In genomic region chr20:62405108-62405980, GRCh38 we compare ENCODE assay signal across 1 cellular context.
TF ChIP-seq lines count a peak whose summit lies in the region.

No MANE protein-coding gene starts in this region.

TF ChIP-seq in K562, 482 proteins besides CTCF, POLR2A, EP300 and RAD21 (continued from another document and continues in another):
- TF ChIP-seq ZHX1 (conservative IDR thresholded peaks at IDR 0.05; ENCODE audit: low read length): no peak
- TF ChIP-seq ZKSCAN1 (IDR thresholded peaks at IDR 0.05; ENCODE audit: low read depth, low read length): no peak
- TF ChIP-seq NFE2 (IDR thresholded peaks at IDR 0.05; ENCODE audit: low read depth): no peak
- no peak for TF ChIP-seq ZNF584 (CRISPR knock-in tag; IDR thresholded peaks at IDR 0.05; ENCODE audit: low read depth)
- no peak for TF ChIP-seq TCF7L2 (IDR thresholded peaks at IDR 0.05; ENCODE audit: low read depth, low read length)
- no peak for TF ChIP-seq RREB1 (CRISPR knock-in tag; IDR thresholded peaks at IDR 0.05)
- no peak for TF ChIP-seq HNRNPUL1 (IDR thresholded peaks at IDR 0.05; ENCODE audit: low read length)
- no peak for TF ChIP-seq HNRNPK (IDR thresholded peaks at IDR 0.05; ENCODE audit: low read depth, low read length, poor library complexity, severe bottlenecking)
- TF ChIP-seq ZBTB1 (CRISPR knock-in tag; IDR thresholded peaks at IDR 0.05; ENCODE audit: borderline replicate concordance, low read depth): 0 out of 2 replicates have a peak, but pooled peaks have one; percentile 23
- TF ChIP-seq FOXK2 (conservative IDR thresholded peaks at IDR 0.05 in 1 of 2, IDR thresholded peaks at IDR 0.05 in 1 of 2; ENCODE audit: low read depth in 2 of 2): no peak
- no peak for TF ChIP-seq GABPB2 (CRISPR knock-in tag; conservative IDR thresholded peaks at IDR 0.05)
- TF ChIP-seq NFRKB (IDR thresholded peaks at IDR 0.05; ENCODE audit: low read depth): no peak
- no peak for TF ChIP-seq ZEB2 (IDR thresholded peaks at IDR 0.05)
- TF ChIP-seq JUND (IDR thresholded peaks at IDR 0.05; ENCODE audit: borderline replicate concordance, low read depth, low read length): peak; percentile 72
- TF ChIP-seq JUND (tag; IDR thresholded peaks at IDR 0.05; ENCODE audit: borderline replicate concordance, low read depth, low read length): no peak; the same call in 2 of the 3 replicates
- TF ChIP-seq ATF7 (IDR thresholded peaks at IDR 0.05): peak; percentile 90
- no peak for TF ChIP-seq MYBL2 (IDR thresholded peaks at IDR 0.05; ENCODE audit: low read depth)
- no peak for TF ChIP-seq MYBL2 (CRISPR knock-in tag; IDR thresholded peaks at IDR 0.05; ENCODE audit: borderline replicate concordance)
- no peak for TF ChIP-seq FOXM1 (IDR thresholded peaks at IDR 0.05; ENCODE audit: low read depth)
- no peak for TF ChIP-seq FOXM1 (CRISPR knock-in tag; IDR thresholded peaks at IDR 0.05; ENCODE audit: low read depth)
- TF ChIP-seq DEAF1 (CRISPR knock-in tag; IDR thresholded peaks at IDR 0.05): no peak
- no peak for TF ChIP-seq ETS2 (tag; IDR thresholded peaks at IDR 0.05; ENCODE audit: borderline replicate concordance, poor library complexity, severe bottlenecking)
- TF ChIP-seq ZNF518B (CRISPR knock-in tag; IDR thresholded peaks at IDR 0.05): no peak
- TF ChIP-seq ZSCAN32 (CRISPR knock-in tag; IDR thresholded peaks at IDR 0.05): no peak
- TF ChIP-seq CEBPB (tag; IDR thresholded peaks at IDR 0.05): peak; percentile 98
- TF ChIP-seq RNF219 (CRISPR knock-in tag; IDR thresholded peaks at IDR 0.05): no peak
- peak; percentile 63 for TF ChIP-seq RBFOX2 (IDR thresholded peaks at IDR 0.05; ENCODE audit: low read depth, low read length)
- peak; percentile 32; the same call in 1 of the 2 replicates for TF ChIP-seq TFAP4 (CRISPR knock-in tag; IDR thresholded peaks at IDR 0.05; ENCODE audit: borderline replicate concordance)
- TF ChIP-seq KDM5B (IDR thresholded peaks at IDR 0.05; ENCODE audit: insufficient replicate concordance, low read depth, low read length): peak; percentile 3
- TF ChIP-seq RCOR1 (IDR thresholded peaks at IDR 0.05; ENCODE audit: borderline replicate concordance in 1 of 2, low read depth in 2 of 2, low read length in 2 of 2): peak in 1 of 2 experiments; percentile 23; a peak in 1 of 4 replicates
- TF ChIP-seq ATF2 (CRISPR knock-in tag; IDR thresholded peaks at IDR 0.05): 0 out of 2 replicates have a peak, but pooled peaks have one; percentile 19
- no peak for TF ChIP-seq FOXP4 (CRISPR knock-in tag; IDR thresholded peaks at IDR 0.05; ENCODE audit: borderline replicate concordance)
- no peak for TF ChIP-seq BRD9 (IDR thresholded peaks at IDR 0.05; ENCODE audit: low read depth, partially characterized antibody)
- TF ChIP-seq STAT5A (IDR thresholded peaks at IDR 0.05; ENCODE audit: borderline replicate concordance, low read length): no peak
- TF ChIP-seq SMC3 (conservative IDR thresholded peaks at IDR 0.05; ENCODE audit: insufficient read depth, low read depth, low read length): 0 out of 2 replicates have a peak, but pooled peaks have one; percentile 21
- no peak for TF ChIP-seq MEF2A (IDR thresholded peaks at IDR 0.05; ENCODE audit: control insufficient read depth, low read depth, low read length)
- no peak for TF ChIP-seq ZC3H11A (IDR thresholded peaks at IDR 0.05; ENCODE audit: low read depth, low read length)
